1 cellular context compared by ENCODE assay signal in the genomic region with DNA sequence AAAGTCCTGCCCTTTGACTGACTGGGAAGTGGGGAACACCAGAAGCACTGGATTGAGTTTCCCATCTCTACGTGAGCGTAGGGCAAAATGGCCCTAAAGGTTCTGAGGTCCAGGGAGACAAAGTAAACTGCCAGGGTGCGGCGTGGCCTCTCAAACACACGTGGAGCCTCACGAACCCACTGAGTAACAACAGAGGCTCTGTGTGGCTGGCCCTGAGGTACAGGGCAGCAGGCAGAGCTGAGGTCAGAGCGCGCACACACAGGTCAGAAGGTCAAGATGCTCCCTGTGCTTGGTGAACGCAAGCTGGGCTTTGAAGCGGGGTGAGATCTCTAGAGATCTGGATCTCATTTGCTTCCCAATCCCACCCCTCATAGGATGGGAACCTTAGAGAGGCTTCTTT.
A peak's percentile ranks its signal among the peaks of the same experiment; 100 is the strongest.
TF ChIP-seq lines count a peak whose summit lies in the region.

No MANE protein-coding gene starts in this region.

TF ChIP-seq in HepG2, 621 proteins besides CTCF, POLR2A, EP300 and RAD21 (continued from another document):
- TF ChIP-seq, protein P1, sequence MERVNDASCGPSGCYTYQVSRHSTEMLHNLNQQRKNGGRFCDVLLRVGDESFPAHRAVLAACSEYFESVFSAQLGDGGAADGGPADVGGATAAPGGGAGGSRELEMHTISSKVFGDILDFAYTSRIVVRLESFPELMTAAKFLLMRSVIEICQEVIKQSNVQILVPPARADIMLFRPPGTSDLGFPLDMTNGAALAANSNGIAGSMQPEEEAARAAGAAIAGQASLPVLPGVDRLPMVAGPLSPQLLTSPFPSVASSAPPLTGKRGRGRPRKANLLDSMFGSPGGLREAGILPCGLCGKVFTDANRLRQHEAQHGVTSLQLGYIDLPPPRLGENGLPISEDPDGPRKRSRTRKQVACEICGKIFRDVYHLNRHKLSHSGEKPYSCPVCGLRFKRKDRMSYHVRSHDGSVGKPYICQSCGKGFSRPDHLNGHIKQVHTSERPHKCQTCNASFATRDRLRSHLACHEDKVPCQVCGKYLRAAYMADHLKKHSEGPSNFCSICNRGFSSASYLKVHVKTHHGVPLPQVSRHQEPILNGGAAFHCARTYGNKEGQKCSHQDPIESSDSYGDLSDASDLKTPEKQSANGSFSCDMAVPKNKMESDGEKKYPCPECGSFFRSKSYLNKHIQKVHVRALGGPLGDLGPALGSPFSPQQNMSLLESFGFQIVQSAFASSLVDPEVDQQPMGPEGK (CRISPR knock-in tag; IDR thresholded peaks at IDR 0.05), result peak; percentile 35; the same call in 1 of the 2 replicates
- 0 out of 2 replicates have a peak, but pooled peaks have one; percentile 23 for TF ChIP-seq GTF3A (CRISPR knock-in tag; conservative IDR thresholded peaks at IDR 0.05)
- peak; percentile 30; the same call in 1 of the 2 replicates for TF ChIP-seq ZNF644 (CRISPR knock-in tag; IDR thresholded peaks at IDR 0.05; ENCODE audit: low read depth)
- TF ChIP-seq ZNF784 (CRISPR knock-in tag; IDR thresholded peaks at IDR 0.05; ENCODE audit: borderline replicate concordance), result no peak
- no peak for TF ChIP-seq ZNF414 (CRISPR knock-in tag; IDR thresholded peaks at IDR 0.05)
- no peak for TF ChIP-seq ZSCAN21 (CRISPR knock-in tag; IDR thresholded peaks at IDR 0.05; ENCODE audit: borderline replicate concordance)
- TF ChIP-seq, protein P2, sequence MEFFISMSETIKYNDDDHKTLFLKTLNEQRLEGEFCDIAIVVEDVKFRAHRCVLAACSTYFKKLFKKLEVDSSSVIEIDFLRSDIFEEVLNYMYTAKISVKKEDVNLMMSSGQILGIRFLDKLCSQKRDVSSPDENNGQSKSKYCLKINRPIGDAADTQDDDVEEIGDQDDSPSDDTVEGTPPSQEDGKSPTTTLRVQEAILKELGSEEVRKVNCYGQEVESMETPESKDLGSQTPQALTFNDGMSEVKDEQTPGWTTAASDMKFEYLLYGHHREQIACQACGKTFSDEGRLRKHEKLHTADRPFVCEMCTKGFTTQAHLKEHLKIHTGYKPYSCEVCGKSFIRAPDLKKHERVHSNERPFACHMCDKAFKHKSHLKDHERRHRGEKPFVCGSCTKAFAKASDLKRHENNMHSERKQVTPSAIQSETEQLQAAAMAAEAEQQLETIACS (CRISPR knock-in tag; IDR thresholded peaks at IDR 0.05), result no peak
